Comparison of ENCODE assay signal across 18 cellular contexts in genomic region chr4:26802790-26803189, GRCh38.
"Had no signal": no experiment of that assay in that cellular context is flagged by ENCODE, and none has a peak within 500 bp of the region (broad histone marks: within the 10 kb centered on the region; RNA-seq: fewer than 3 reads in every experiment).

No MANE protein-coding gene starts in this region.

- H3K27me3 ChIP-seq: brain microvascular endothelial cell, dorsolateral prefrontal cortex, suprapubic skin, vagina had no signal

- H3K27ac Mint-ChIP-seq: activated CD4-positive, alpha-beta memory T cell treated with anti-CD3 and anti-CD28 coated beads, Interleukin-2, amount 10 ng/mL, durations not matched to agents 7 days and 5 days; activated naive CD4-positive, alpha-beta T cell treated with anti-CD3 and anti-CD28 coated beads, Interleukin-2, amount 10 ng/mL, durations not matched to agents 7 days and 5 days; activated naive CD8-positive, alpha-beta T cell treated with anti-CD3 and anti-CD28 coated beads, Interleukin-2, amount 50 U/mL, for 24 hours; memory B cell; stimulated activated naive CD8-positive, alpha-beta T cell treated with anti-CD3 and anti-CD28 coated beads, Interleukin-15, Interleukin-2, amounts not matched to agents 100 ng/mL and 50 ng/mL, for 24 hours; T-cell had no signal

- H3K4me3 ChIP-seq: suprapubic skin, vagina had no signal

- H3K9me3 ChIP-seq: suprapubic skin, vagina had no signal

- H3K9me3 Mint-ChIP-seq: activated naive CD4-positive, alpha-beta T cell treated with anti-CD3 and anti-CD28 coated beads, Interleukin-2, amount 10 ng/mL, durations not matched to agents 7 days and 5 days; activated T-helper 17 cell treated with anti-CD3 and anti-CD28 coated beads, Interleukin-2, amount 50 U/mL, for 72 hours; natural killer cell had no signal

- H3K36me3 Mint-ChIP-seq: activated naive CD4-positive, alpha-beta T cell treated with anti-CD3 and anti-CD28 coated beads, Interleukin-2, amount 10 ng/mL, durations not matched to agents 7 days and 5 days; natural killer cell; T-cell had no signal

- H3K27me3 Mint-ChIP-seq: activated CD4-positive, alpha-beta memory T cell treated with anti-CD3 and anti-CD28 coated beads, Interleukin-2, amount 10 ng/mL, durations not matched to agents 7 days and 5 days; activated naive CD8-positive, alpha-beta T cell treated with anti-CD3 and anti-CD28 coated beads, Interleukin-2, amount 50 U/mL, for 24 hours; activated T-helper 17 cell treated with anti-CD3 and anti-CD28 coated beads, Interleukin-2, amount 50 U/mL, for 72 hours; memory B cell; stimulated activated naive CD8-positive, alpha-beta T cell treated with anti-CD3 and anti-CD28 coated beads, Interleukin-15, Interleukin-2, amounts not matched to agents 100 ng/mL and 50 ng/mL, for 24 hours; T-cell had no signal

- H3K4me1 Mint-ChIP-seq: activated T-helper 17 cell treated with anti-CD3 and anti-CD28 coated beads, Interleukin-2, amount 50 U/mL, for 72 hours; T-cell had no signal

- H3K27ac ChIP-seq: brain microvascular endothelial cell, suprapubic skin, vagina had no signal

- H3K4me3 Mint-ChIP-seq: activated CD4-positive, alpha-beta memory T cell treated with anti-CD3 and anti-CD28 coated beads, Interleukin-2, amount 10 ng/mL, durations not matched to agents 7 days and 5 days; activated naive CD4-positive, alpha-beta T cell treated with anti-CD3 and anti-CD28 coated beads, Interleukin-2, amount 10 ng/mL, durations not matched to agents 7 days and 5 days; activated naive CD8-positive, alpha-beta T cell treated with anti-CD3 and anti-CD28 coated beads, Interleukin-2, amount 50 U/mL, for 24 hours; activated T-helper 17 cell treated with anti-CD3 and anti-CD28 coated beads, Interleukin-2, amount 50 U/mL, for 72 hours; memory B cell; natural killer cell; stimulated activated naive CD8-positive, alpha-beta T cell treated with anti-CD3 and anti-CD28 coated beads, Interleukin-15, Interleukin-2, amounts not matched to agents 100 ng/mL and 50 ng/mL, for 24 hours; T-cell had no signal

- DNase-seq: activated CD4-positive, alpha-beta memory T cell treated with anti-CD3 and anti-CD28 coated beads, Interleukin-2, amount 10 ng/mL, durations not matched to agents 7 days and 5 days; activated CD4-positive, alpha-beta T cell treated with anti-CD3 and anti-CD28 coated beads for 1 hour; activated naive CD4-positive, alpha-beta T cell treated with anti-CD3 and anti-CD28 coated beads, Interleukin-2, amount 10 ng/mL, durations not matched to agents 7 days and 5 days; activated naive CD8-positive, alpha-beta T cell treated with anti-CD3 and anti-CD28 coated beads, Interleukin-2, amount 50 U/mL, for 24 hours; activated T-cell treated with anti-CD3 and anti-CD28 coated beads, Interleukin-2, amount 50 U/mL, for 1 hour; brain microvascular endothelial cell; central memory CD4-positive, alpha-beta T cell; natural killer cell; right cardiac atrium; T-cell; T-helper 9 cell; trophoblast cell had no signal

- H3K36me3 ChIP-seq: brain microvascular endothelial cell, suprapubic skin, vagina had no signal

- ATAC-seq: activated naive CD8-positive, alpha-beta T cell treated with anti-CD3 and anti-CD28 coated beads, Interleukin-2, amount 50 U/mL, for 24 hours; activated T-helper 17 cell treated with anti-CD3 and anti-CD28 coated beads, Interleukin-2, amount 50 U/mL, for 72 hours; natural killer cell; T-cell had no signal
